ENCODE assay signal across 9 cellular contexts in the genomic region with DNA sequence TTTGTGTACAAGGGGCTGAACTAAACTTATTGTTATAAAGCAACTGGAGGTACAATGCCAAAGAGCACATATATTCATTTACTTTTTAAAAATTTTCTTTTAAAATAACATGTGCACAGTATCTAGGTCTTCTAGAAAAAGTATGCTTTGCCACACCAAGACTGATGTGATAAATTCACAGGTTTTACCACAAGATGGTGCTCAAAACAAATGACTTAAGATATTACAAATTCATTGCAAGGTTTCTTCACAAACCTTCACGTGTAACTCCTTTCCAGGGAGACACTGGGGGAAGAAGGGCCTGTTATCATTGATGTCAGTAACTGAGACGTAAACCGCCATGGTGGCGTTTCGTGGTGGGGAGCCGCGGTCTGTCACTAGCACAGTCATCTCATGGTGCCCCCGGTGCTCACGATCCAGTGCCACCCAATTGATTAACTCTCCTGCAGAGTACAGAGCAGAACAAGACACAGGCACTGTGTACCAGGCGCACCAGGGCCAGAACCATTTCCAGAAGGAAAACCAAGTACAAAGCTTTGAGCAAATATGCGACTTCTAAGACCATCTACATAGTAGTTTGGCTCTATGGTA.
A peak's percentile ranks its signal among the peaks of the same experiment; 100 is the strongest.
DNase-seq lines count a peak whose midpoint lies in the region; ATAC-seq and TF ChIP-seq lines count a peak whose summit lies in the region.
"Had no signal": no experiment of that assay in that cellular context is flagged by ENCODE, and none has a peak within 500 bp of the region (broad histone marks: within the 10 kb centered on the region; RNA-seq: fewer than 3 reads in every experiment).

No MANE protein-coding gene starts in this region.

- peaks cover 2% of the 10 kb centered on the region for H3K9me3 Mint-ChIP-seq in nephron

- no peak for ATAC-seq in HG03521 (IDR thresholded peaks at IDR 0.05; ENCODE audit: unreplicated experiment)
- ATAC-seq in omental fat pad (ENCODE audit: low FRiP score), result no peak
- ATAC-seq: mucosa of descending colon had no signal

- in situ Hi-C loops in KBM-7 (cut with MboI; ENCODE audit: low pct_unique_long_range_greater_than_20kb, low sequenced_read_pairs), result loop anchor here (25.0 kb wide), 1 partner anchor 283 kb away; a partner anchor contains a TSS

- H3K4me3 Mint-ChIP-seq in nephron, result peak overlapping the region in 1 of 3 experiments; percentile 2

- H3K4me3 ChIP-seq in breast epithelium, result no peak overlapping the region
- H3K4me3 ChIP-seq in effector memory CD4-positive, alpha-beta T cell (ENCODE audit: insufficient read depth, low read depth, low read length, poor library complexity, severe bottlenecking), result no peak overlapping the region
- H3K4me3 ChIP-seq: mucosa of descending colon had no signal

- H3K36me3 Mint-ChIP-seq in nephron (ENCODE audit: low read depth), result no peaks in the 10 kb centered on the region

- no peaks in the 10 kb centered on the region for H3K27me3 Mint-ChIP-seq in nephron (ENCODE audit: low read depth)

- no peaks in the 10 kb centered on the region for H3K36me3 ChIP-seq in breast epithelium
- no peaks in the 10 kb centered on the region for H3K36me3 ChIP-seq in effector memory CD4-positive, alpha-beta T cell (ENCODE audit: control insufficient read depth, insufficient read depth, low read length)

- TF ChIP-seq CTCF in breast epithelium (IDR thresholded peaks at IDR 0.05) (peak in 2 of 3 donors; percentile 35 to 37), nephron (IDR thresholded peaks at IDR 0.05; ENCODE audit: unreplicated experiment in 3 of 3) (peak; percentile 51 to 60 (median 51)), omental fat pad (IDR thresholded peaks at IDR 0.05) (no peak)

- no peaks in the 10 kb centered on the region for H3K4me1 ChIP-seq in breast epithelium
- no peaks in the 10 kb centered on the region for H3K4me1 ChIP-seq in effector memory CD4-positive, alpha-beta T cell (ENCODE audit: control insufficient read depth, insufficient read depth, low read length, poor library complexity, severe bottlenecking)

- intact Hi-C loops in breast epithelium (cut with DNase I; ENCODE audit: low total_unique reads), result no loop called here

- H3K4me1 Mint-ChIP-seq in nephron, result peaks cover 8% of the 10 kb centered on the region

- peak; percentile 57 for DNase-seq in DMS53 (lab: John Stamatoyannopoulos, UW)
- peak; percentile 27 for DNase-seq in KBM-7
- no peak for DNase-seq in breast epithelium (ENCODE audit: low spot score in 2 of 2)
- no peak for DNase-seq in stimulated activated CD4-positive, alpha-beta T cell treated with anti-CD3 and anti-CD28 coated beads, Interleukin-12 subunit alpha, Interleukin-12 subunit beta, amount 100 ng/mL, for 4 hours
- DNase-seq in effector memory CD4-positive, alpha-beta T cell, result no peak
- DNase-seq in omental fat pad (ENCODE audit: low spot score), result no peak
- DNase-seq: mucosa of descending colon had no signal

- H3K27ac ChIP-seq in breast epithelium, result no peak overlapping the region
- no peak overlapping the region for H3K27ac ChIP-seq in effector memory CD4-positive, alpha-beta T cell (ENCODE audit: insufficient read depth, low read length, poor library complexity, severe bottlenecking)

- peaks cover 0 to 23% of the 10 kb centered on the region in 2 donors for H3K27me3 ChIP-seq in breast epithelium
- no peaks in the 10 kb centered on the region for H3K27me3 ChIP-seq in effector memory CD4-positive, alpha-beta T cell (replicated peaks; ENCODE audit: control insufficient read depth, insufficient read depth, low read length, poor library complexity, severe bottlenecking)

- H3K9me3 ChIP-seq in breast epithelium, result no peaks in the 10 kb centered on the region
- no peaks in the 10 kb centered on the region for H3K9me3 ChIP-seq in effector memory CD4-positive, alpha-beta T cell (ENCODE audit: control insufficient read depth, low read length)
- H3K9me3 ChIP-seq: mucosa of descending colon had no signal

- peak overlapping the region; percentile 57 to 93 (median 87) for H3K27ac Mint-ChIP-seq in nephron

- no peak for TF ChIP-seq POLR2A in breast epithelium (IDR thresholded peaks at IDR 0.05)

Comparison
In these comparisons a context has a peak if more than half of its experiments do, and no peak if none do; other contexts are left out.
1. DNase-seq: peak in DMS53 (single experiment) and KBM-7 (single experiment); none in breast epithelium (0 of 2), stimulated activated CD4-positive, alpha-beta T cell treated with anti-CD3 and anti-CD28 coated beads, Interleukin-12 subunit alpha, Interleukin-12 subunit beta, amount 100 ng/mL, for 4 hours (single experiment), effector memory CD4-positive, alpha-beta T cell (0 of 3) and omental fat pad (single experiment).
2. CTCF ChIP-seq: peak in breast epithelium (2 of 3) and nephron (3 of 3); none in omental fat pad (0 of 3).